In genomic region chr7:1098243-1099153, GRCh38 we compare ENCODE assay signal across 23 cellular contexts. TPM values are rescaled to one million over a fixed set of nuclear protein-coding genes. Genes with fewer than 3 reads are reported as not detected.
A peak's percentile ranks its signal among the peaks of the same experiment; 100 is the strongest.
DNase-seq lines count a peak whose midpoint lies in the region; ATAC-seq, FAIRE-seq and TF ChIP-seq lines count a peak whose summit lies in the region.
"Had no signal": no experiment of that assay in that cellular context is flagged by ENCODE, and none has a peak within 500 bp of the region (broad histone marks: within the 10 kb centered on the region; RNA-seq: fewer than 3 reads in every experiment).

No MANE protein-coding gene starts in this region.

- H3K9ac ChIP-seq in HepG2 (ENCODE audit: insufficient read depth, low read depth, low read length): no peak overlapping the region
- H3K9ac ChIP-seq: KMS-11 had no signal

- H3K4me1 Mint-ChIP-seq in endothelial cell (ENCODE audit: unreplicated experiment) (peaks cover 14% of the 10 kb centered on the region), Calu3 (ENCODE audit: low read depth, unreplicated experiment) (no peaks in the 10 kb centered on the region)
- H3K4me1 Mint-ChIP-seq: H9 had no signal

- DNase-seq in HepG2 (ENCODE audit: low spot score) (no peak), right lobe of liver (no peak), HTR-8/SVneo (ENCODE audit: insufficient read length, low spot score) (no peak), endothelial cell (ENCODE audit: low spot score) (no peak), OCI-M1 (lab: John Stamatoyannopoulos, UW) (no peak), Calu3 (no peak)
- DNase-seq: 8988T, DMS53, EL, GF-D8, H9, NCI-H1105, NCI-H2029 treated with DMSO at 0.1 percent for 48 hours, NCI-H345, NCI-H524 treated with DMSO at 0.1 percent for 48 hours, NCI-H82, Right ventricle myocardium superior had no signal

- H3K9me3 ChIP-seq in HepG2 (ENCODE audit: low read length): no peaks in the 10 kb centered on the region
- no peaks in the 10 kb centered on the region for H3K9me3 ChIP-seq in right lobe of liver

- H3K27me3 ChIP-seq in HepG2 (ENCODE audit: control insufficient read depth in 1 of 2, insufficient read depth in 2 of 2, low read length in 2 of 2) (no peaks in the 10 kb centered on the region), right lobe of liver (no peaks in the 10 kb centered on the region)

- intact Hi-C loops in HepG2 (cut with micrococcal nuclease; ENCODE audit: unreplicated experiment) (no loop called here), right lobe of liver (cut with DNase I) (no loop called here), Calu3 (cut with micrococcal nuclease; ENCODE audit: unreplicated experiment) (no loop called here)

- no TSS peak for BruUV-seq in HepG2 (replicated peaks; lab: Mats Ljungman, UMichigan)
- BruUV-seq in Calu3 (replicated peaks; lab: Mats Ljungman, UMichigan): no TSS peak

- FAIRE-seq in HepG2 (lab: Jason Lieb, UNC): no peak
- peak; percentile 92 for FAIRE-seq in HTR-8/SVneo (lab: Jason Lieb, UNC)
- FAIRE-seq: D721Med had no signal

- H3K27ac Mint-ChIP-seq in endothelial cell (ENCODE audit: unreplicated experiment) (no peak overlapping the region), Calu3 (ENCODE audit: unreplicated experiment) (no peak overlapping the region)
- H3K27ac Mint-ChIP-seq: T-helper 1 cell treated with Interleukin-12 subunit alpha and Interleukin-12 subunit beta and Interleukin-4 antibody, amounts not matched to agents 30 μg/mL and 1 μg/mL, for 36 hours had no signal

- ATAC-seq in HepG2: no peak
- ATAC-seq in right lobe of liver: no peak
- ATAC-seq in GM18511 (IDR thresholded peaks at IDR 0.05; ENCODE audit: unreplicated experiment): no peak
- ATAC-seq in GM19324 (IDR thresholded peaks at IDR 0.05; ENCODE audit: low FRiP score, unreplicated experiment): no peak

- TF ChIP-seq CTCF in HepG2 (CRISPR knock-in tag; IDR thresholded peaks at IDR 0.05): no peak
- TF ChIP-seq CTCF in right lobe of liver (IDR thresholded peaks at IDR 0.05): no peak
- no peak for TF ChIP-seq CTCF in endothelial cell (IDR thresholded peaks at IDR 0.05; ENCODE audit: unreplicated experiment)
- TF ChIP-seq CTCF in Calu3 (IDR thresholded peaks at IDR 0.05; ENCODE audit: unreplicated experiment): no peak

- no peak for TF ChIP-seq RAD21 in HepG2 (CRISPR knock-in tag; IDR thresholded peaks at IDR 0.05)

- peaks cover 41% of the 10 kb centered on the region for H3K79me2 ChIP-seq in HepG2 (ENCODE audit: insufficient read depth, low read length)

- H3K36me3 Mint-ChIP-seq in endothelial cell (ENCODE audit: low read depth, unreplicated experiment): peaks cover 22% of the 10 kb centered on the region
- no peaks in the 10 kb centered on the region for H3K36me3 Mint-ChIP-seq in Calu3 (ENCODE audit: insufficient read depth, unreplicated experiment)

- CTCF ChIA-PET in HepG2 (lab: Yijun Ruan, JAX; ENCODE audit: low intra/inter-chr PET ratio, low total read pairs) (no interaction called here), Calu3 (lab: Charles Lee) (interaction anchor here (0.7 kb wide), 1 partner anchor 40 kb away, joined by 3 read pairs; a partner anchor contains a TSS)

- TF ChIP-seq EP300 in HepG2 (IDR thresholded peaks at IDR 0.05; ENCODE audit: low read depth in 2 of 2, low read length in 2 of 2): no peak
- TF ChIP-seq EP300 in HepG2 (CRISPR knock-in tag; IDR thresholded peaks at IDR 0.05; ENCODE audit: borderline replicate concordance): no peak

- no peaks in the 10 kb centered on the region for H4K20me1 ChIP-seq in HepG2 (ENCODE audit: insufficient read depth, low read length)

- 96% methylated on average over 43 of the region's 43 CpGs for WGBS in HepG2 (ENCODE audit: low lambda C conversion rate)
- WGBS in right lobe of liver (ENCODE audit: insufficient coverage, low coverage, low lambda C conversion rate, missing lambda C conversion rate): 88% methylated on average over 33 of the region's 43 CpGs

- peaks cover 55% of the 10 kb centered on the region for H3K4me1 ChIP-seq in HepG2 (ENCODE audit: insufficient read depth, low read length)
- peaks cover 0 to 52% (median 27%) of the 10 kb centered on the region in 4 donors for H3K4me1 ChIP-seq in right lobe of liver

- POLR2A ChIA-PET in HepG2 (lab: Yijun Ruan, JAX): no interaction called here

- H2AFZ ChIP-seq in HepG2 (ENCODE audit: low read length): no peak overlapping the region

- H3K36me3 ChIP-seq in HepG2 (replicated peaks in 1 of 2; ENCODE audit: control insufficient read depth in 1 of 2, insufficient read depth in 2 of 2, low read length in 2 of 2) (peaks cover 10 to 25% of the 10 kb centered on the region in 2 experiments; a peak in 4 of 5 replicates), right lobe of liver (no peaks in the 10 kb centered on the region)

- H3K4me3 ChIP-seq in HepG2 (replicated peaks in 1 of 3; ENCODE audit: insufficient read depth in 1 of 3, low read depth in 2 of 3, low read length in 3 of 3) (no peak overlapping the region), right lobe of liver (no peak overlapping the region)

- H3K27me3 Mint-ChIP-seq in endothelial cell (ENCODE audit: unreplicated experiment) (peaks cover 10% of the 10 kb centered on the region), Calu3 (ENCODE audit: unreplicated experiment) (no peaks in the 10 kb centered on the region)

- TF ChIP-seq POLR2A in HepG2 (IDR thresholded peaks at IDR 0.05; ENCODE audit: insufficient read depth in 1 of 2, low read depth in 2 of 2, low read length in 2 of 2): no peak
- TF ChIP-seq POLR2A in right lobe of liver (IDR thresholded peaks at IDR 0.05): no peak

- no peak overlapping the region for H3K27ac ChIP-seq in HepG2 (ENCODE audit: extremely low read length, insufficient read depth, low read length)
- no peak overlapping the region for H3K27ac ChIP-seq in right lobe of liver
- H3K27ac ChIP-seq: HL-60, KMS-11 had no signal

- peak overlapping the region; percentile 48 for H3K4me3 Mint-ChIP-seq in endothelial cell (ENCODE audit: unreplicated experiment)
- no peak overlapping the region for H3K4me3 Mint-ChIP-seq in Calu3 (ENCODE audit: low read depth, unreplicated experiment)
- H3K4me3 Mint-ChIP-seq: H9; T-helper 1 cell treated with Interleukin-12 subunit alpha and Interleukin-12 subunit beta and Interleukin-4 antibody, amounts not matched to agents 30 μg/mL and 1 μg/mL, for 36 hours had no signal

- H3K4me2 ChIP-seq in HepG2 (ENCODE audit: low read depth, low read length): no peak overlapping the region
- H3K4me2 ChIP-seq: KMS-11 had no signal

- no peaks in the 10 kb centered on the region for H3K9me3 Mint-ChIP-seq in endothelial cell (ENCODE audit: unreplicated experiment)
- peaks cover 3% of the 10 kb centered on the region for H3K9me3 Mint-ChIP-seq in Calu3 (ENCODE audit: low read depth, unreplicated experiment)
- H3K9me3 Mint-ChIP-seq: H9 had no signal

- in situ Hi-C loops in HepG2 (cut with HindIII; ENCODE audit: extremely low pct_ligation_motif_present, low pct_unique_long_range_greater_than_20kb): no loop called here

RNA-seq across cellular contexts. Expression of gene GPER1, which starts 10.6 kb away (rescaled TPM):
- total RNA-seq in HepG2 (2016; rRNA removed; fragmentation: Illumina TruSeq; extraction: Trizol): 15.2 and 19.7 TPM in 2 replicates
- 11.8 and 14.0 TPM in 2 replicates for total RNA-seq in HepG2 (2016; cell fraction: cytosol; rRNA removed; fragmentation: Illumina TruSeq; extraction: Trizol; ENCODE audit: low read depth)
- total RNA-seq in HepG2 (2016; cell fraction: insoluble cytoplasmic fraction; rRNA removed; fragmentation: Illumina TruSeq; extraction: Trizol): 14.3 and 19.8 TPM in 2 replicates
- 22.2 and 30.5 TPM in 2 replicates for total RNA-seq in HepG2 (2016; cell fraction: membrane; rRNA removed; fragmentation: Illumina TruSeq; extraction: Trizol)
- total RNA-seq in HepG2 (2016; cell fraction: nucleus; rRNA removed; fragmentation: Illumina TruSeq; extraction: Trizol): 13.6 and 15.7 TPM in 2 replicates
- 12.7 and 16.4 TPM in 2 replicates for polyA plus RNA-seq in HepG2 (2011; rRNA removed)
- 14.9 and 19.2 TPM in 2 replicates for polyA plus RNA-seq in HepG2 (2011; cell fraction: cytosol; rRNA removed)
- polyA plus RNA-seq in HepG2 (2011; cell fraction: nucleus; rRNA removed): 55.4 and 63.5 TPM in 2 replicates
- polyA plus RNA-seq in HepG2 (2012): 10.5 and 10.7 TPM in 2 replicates
- polyA plus RNA-seq in HepG2 (2016; cell fraction: cytosol; fragmentation: Illumina TruSeq; extraction: Trizol; ENCODE audit: low read depth): 9.9 and 11.3 TPM in 2 replicates
- polyA plus RNA-seq in HepG2 (2016; cell fraction: insoluble cytoplasmic fraction; fragmentation: Illumina TruSeq; extraction: Trizol; ENCODE audit: low read depth): 17.5 and 21.3 TPM in 2 replicates
- polyA plus RNA-seq in HepG2 (2016; cell fraction: membrane; fragmentation: Illumina TruSeq; extraction: Trizol; ENCODE audit: low read depth): 22.0 and 22.5 TPM in 2 replicates
- polyA plus RNA-seq in HepG2 (2016; cell fraction: nucleus; fragmentation: Illumina TruSeq; extraction: Trizol; ENCODE audit: insufficient read depth, low read depth): 36.9 and 39.6 TPM in 2 replicates
- 7.5 and 47.4 TPM in 2 replicates for polyA minus RNA-seq in HepG2 (2011; rRNA and poly(A)+ RNA removed; ENCODE audit: low replicate concordance)
- polyA minus RNA-seq in HepG2 (2011; cell fraction: cytosol; rRNA and poly(A)+ RNA removed): 11.5 and 13.4 TPM in 2 replicates
- polyA minus RNA-seq in HepG2 (2011; cell fraction: nucleus; rRNA and poly(A)+ RNA removed): 4.2 and 5.7 TPM in 2 replicates
- 10 to 100 TPM in 4 of 6 experiments, 1 to 10 TPM in 2; 7.0 to 26.4 (median 11.9) TPM for total RNA-seq in right lobe of liver
- 0.72 TPM for total RNA-seq in endothelial cell (ENCODE audit: unreplicated experiment)
- total RNA-seq in Calu3 (2022): 0.26 and 1.1 TPM in 2 replicates
- total RNA-seq: H9 had no signal

RNA-seq across cellular contexts. Expression of gene GPR146, which starts 54.2 kb away (rescaled TPM):
- total RNA-seq in HepG2 (2016; rRNA removed; fragmentation: Illumina TruSeq; extraction: Trizol): 0.84 and 2.0 TPM in 2 replicates
- 0.91 and 1.1 TPM in 2 replicates for total RNA-seq in HepG2 (2016; cell fraction: cytosol; rRNA removed; fragmentation: Illumina TruSeq; extraction: Trizol; ENCODE audit: low read depth)
- 0.89 and 1.2 TPM in 2 replicates for total RNA-seq in HepG2 (2016; cell fraction: insoluble cytoplasmic fraction; rRNA removed; fragmentation: Illumina TruSeq; extraction: Trizol)
- total RNA-seq in HepG2 (2016; cell fraction: membrane; rRNA removed; fragmentation: Illumina TruSeq; extraction: Trizol): 1.9 and 2.7 TPM in 2 replicates
- total RNA-seq in HepG2 (2016; cell fraction: nucleus; rRNA removed; fragmentation: Illumina TruSeq; extraction: Trizol): 1.1 and 3.4 TPM in 2 replicates
- 15.9 and 17.2 TPM in 2 replicates for polyA plus RNA-seq in HepG2 (2011; rRNA removed)
- polyA plus RNA-seq in HepG2 (2011; cell fraction: cytosol; rRNA removed): 11.4 and 22.4 TPM in 2 replicates
- polyA plus RNA-seq in HepG2 (2011; cell fraction: nucleus; rRNA removed): 18.2 and 25.0 TPM in 2 replicates
- 4.5 and 5.3 TPM in 2 replicates for polyA plus RNA-seq in HepG2 (2012)
- 2.1 and 2.2 TPM in 2 replicates for polyA plus RNA-seq in HepG2 (2016; cell fraction: cytosol; fragmentation: Illumina TruSeq; extraction: Trizol; ENCODE audit: low read depth)
- polyA plus RNA-seq in HepG2 (2016; cell fraction: insoluble cytoplasmic fraction; fragmentation: Illumina TruSeq; extraction: Trizol; ENCODE audit: low read depth): 0.78 and 1.3 TPM in 2 replicates
- 2.3 and 3.4 TPM in 2 replicates for polyA plus RNA-seq in HepG2 (2016; cell fraction: membrane; fragmentation: Illumina TruSeq; extraction: Trizol; ENCODE audit: low read depth)
- 2.2 and 2.5 TPM in 2 replicates for polyA plus RNA-seq in HepG2 (2016; cell fraction: nucleus; fragmentation: Illumina TruSeq; extraction: Trizol; ENCODE audit: insufficient read depth, low read depth)
- polyA minus RNA-seq in HepG2 (2011; rRNA and poly(A)+ RNA removed; ENCODE audit: low replicate concordance): 0.87 and 47.8 TPM in 2 replicates
- 6.9 and 9.1 TPM in 2 replicates for polyA minus RNA-seq in HepG2 (2011; cell fraction: cytosol; rRNA and poly(A)+ RNA removed)
- polyA minus RNA-seq in HepG2 (2011; cell fraction: nucleus; rRNA and poly(A)+ RNA removed): 9.3 and 14.0 TPM in 2 replicates
- total RNA-seq in right lobe of liver: 10 to 100 TPM; 13.3 to 45.3 (median 22.8) TPM
- total RNA-seq in endothelial cell (ENCODE audit: unreplicated experiment): 8.1 TPM
- total RNA-seq in Calu3 (2022): 0.66 and 1.8 TPM in 2 replicates
